Comparison of ENCODE assay signal across 8 cellular contexts in the genomic region with DNA sequence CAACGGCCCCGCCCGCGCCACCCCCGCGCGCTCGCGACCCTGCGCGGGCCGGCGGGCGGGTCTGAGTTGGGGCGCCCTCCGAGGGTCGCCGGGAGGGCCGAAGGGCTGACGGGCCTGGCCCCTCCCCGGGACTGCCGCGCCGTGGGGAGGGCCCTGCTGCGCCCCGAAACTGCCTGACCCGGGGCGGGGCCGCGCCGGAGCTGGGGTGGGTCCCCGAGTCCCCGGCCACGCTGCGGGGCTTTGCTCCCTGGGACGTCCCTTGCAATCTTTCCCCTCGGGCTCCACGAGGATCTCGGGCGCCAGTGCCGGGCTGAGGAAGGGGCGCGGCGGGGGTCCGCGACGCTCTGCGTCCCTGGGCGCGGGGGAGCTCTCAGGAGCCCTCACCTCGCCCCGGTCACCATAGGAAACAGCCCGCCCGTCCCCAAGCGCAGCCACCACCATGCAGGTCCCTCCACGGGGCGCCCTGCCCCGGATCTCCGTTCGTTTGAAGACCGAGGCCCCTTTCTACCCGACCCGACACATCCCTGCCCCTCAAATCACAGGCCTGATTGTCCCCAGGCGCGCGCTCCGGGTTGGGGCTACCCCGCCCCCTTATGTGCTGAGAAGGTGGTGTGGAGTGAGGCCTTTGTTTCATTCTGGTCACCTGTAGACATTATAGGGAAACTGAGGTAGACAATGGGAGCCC. TPM values are rescaled to one million over a fixed set of nuclear protein-coding genes. Genes with fewer than 3 reads are reported as not detected.
DNase-seq lines count a peak whose midpoint lies in the region; ATAC-seq and TF ChIP-seq lines count a peak whose summit lies in the region.

No MANE protein-coding gene starts in this region.

- DNase-seq in C1 segment of cervical spinal cord (lab: John Stamatoyannopoulos, UW) = peak in 10 of 14 donors; percentile 45 to 77 (median 66)
- DNase-seq in NCI-H2196 (lab: John Stamatoyannopoulos, UW; ENCODE audit: unreplicated experiment) = peak; percentile 76
- DNase-seq in activated CD8-positive, alpha-beta memory T cell treated with anti-CD3 and anti-CD28 coated beads, Interleukin-2, amount 50 U/mL, for 4 hours = peak; percentile 62
- DNase-seq in epithelial cell of prostate (ENCODE audit: low read depth, low spot score) = no peak
- DNase-seq in testis = peak; percentile 67

- peak overlapping the region; percentile 92 for H3K9ac ChIP-seq in muscle layer of colon (ENCODE audit: low read length)

- intact Hi-C loops in testis (cut with DNase I; ENCODE audit: low total_unique reads) = loop anchor here (2.0 kb wide), 1 partner anchor 114 kb away; no protein-coding TSS in a partner anchor

- TF ChIP-seq POLR2A in testis (IDR thresholded peaks at IDR 0.05) = peak; percentile 39

- H3K36me3 ChIP-seq in muscle layer of colon (ENCODE audit: insufficient read depth, low read length) = peaks cover 38% of the 10 kb centered on the region
- H3K36me3 ChIP-seq in testis (ENCODE audit: low read depth, missing control alignments) = no peaks in the 10 kb centered on the region

- H3K9me3 ChIP-seq in muscle layer of colon (ENCODE audit: low read length) (no peaks in the 10 kb centered on the region), testis (no peaks in the 10 kb centered on the region)

- H3K4me1 ChIP-seq in muscle layer of colon (ENCODE audit: insufficient read depth, low read length) (peaks cover 29% of the 10 kb centered on the region), testis (peaks cover 40% of the 10 kb centered on the region)

- ATAC-seq in GM21528 (IDR thresholded peaks at IDR 0.05; ENCODE audit: low FRiP score, unreplicated experiment) = peak; percentile 1
- ATAC-seq in HG02973 (IDR thresholded peaks at IDR 0.05; ENCODE audit: unreplicated experiment) = no peak

- 0 to 1% methylated on average over 10 to 24 of the region's 68 CpGs for WGBS in testis, 2 donors

- peak overlapping the region; percentile 77 to 99 for H3K4me3 ChIP-seq in muscle layer of colon (ENCODE audit: low read depth in 1 of 2, low read length in 2 of 2)
- H3K4me3 ChIP-seq in testis = peak overlapping the region; percentile 74 to 96

- H3K27me3 ChIP-seq in muscle layer of colon (ENCODE audit: control insufficient read depth in 1 of 2, insufficient read depth in 2 of 2, low read length in 2 of 2) (no peaks in the 10 kb centered on the region), testis (no peaks in the 10 kb centered on the region)

- TF ChIP-seq CTCF in testis (IDR thresholded peaks at IDR 0.05) = no peak

- H3K27ac ChIP-seq in epithelial cell of prostate = peak overlapping the region; percentile 100
- peak overlapping the region; percentile 98 for H3K27ac ChIP-seq in muscle layer of colon (ENCODE audit: low read depth, low read length)
- peak overlapping the region; percentile 99 to 100 for H3K27ac ChIP-seq in testis

RNA-seq across cellular contexts. Expression of a gene that starts 0.5 kb away (rescaled TPM):
- 1,000 to 10,000 TPM; 1,790 to 2,057 TPM for total RNA-seq in testis
- 1,571 TPM for polyA plus RNA-seq in testis (ENCODE audit: insufficient read depth, low read depth, low replicate concordance)

RNA-seq across cellular contexts. Expression of a gene that starts 15.1 kb away (rescaled TPM):
- 1 to 10 TPM; 3.5 to 4.0 TPM for total RNA-seq in testis
- polyA plus RNA-seq in testis (ENCODE audit: insufficient read depth, low read depth, low replicate concordance) = 0.37 TPM

RNA-seq across cellular contexts. Expression of a gene that starts 39.0 kb away (rescaled TPM):
- 10 to 100 TPM; 42.6 to 45.8 TPM for total RNA-seq in testis
- polyA plus RNA-seq in testis (ENCODE audit: insufficient read depth, low read depth, low replicate concordance) = 17.6 TPM
